17 cellular contexts compared by ENCODE assay signal in the genomic region with DNA sequence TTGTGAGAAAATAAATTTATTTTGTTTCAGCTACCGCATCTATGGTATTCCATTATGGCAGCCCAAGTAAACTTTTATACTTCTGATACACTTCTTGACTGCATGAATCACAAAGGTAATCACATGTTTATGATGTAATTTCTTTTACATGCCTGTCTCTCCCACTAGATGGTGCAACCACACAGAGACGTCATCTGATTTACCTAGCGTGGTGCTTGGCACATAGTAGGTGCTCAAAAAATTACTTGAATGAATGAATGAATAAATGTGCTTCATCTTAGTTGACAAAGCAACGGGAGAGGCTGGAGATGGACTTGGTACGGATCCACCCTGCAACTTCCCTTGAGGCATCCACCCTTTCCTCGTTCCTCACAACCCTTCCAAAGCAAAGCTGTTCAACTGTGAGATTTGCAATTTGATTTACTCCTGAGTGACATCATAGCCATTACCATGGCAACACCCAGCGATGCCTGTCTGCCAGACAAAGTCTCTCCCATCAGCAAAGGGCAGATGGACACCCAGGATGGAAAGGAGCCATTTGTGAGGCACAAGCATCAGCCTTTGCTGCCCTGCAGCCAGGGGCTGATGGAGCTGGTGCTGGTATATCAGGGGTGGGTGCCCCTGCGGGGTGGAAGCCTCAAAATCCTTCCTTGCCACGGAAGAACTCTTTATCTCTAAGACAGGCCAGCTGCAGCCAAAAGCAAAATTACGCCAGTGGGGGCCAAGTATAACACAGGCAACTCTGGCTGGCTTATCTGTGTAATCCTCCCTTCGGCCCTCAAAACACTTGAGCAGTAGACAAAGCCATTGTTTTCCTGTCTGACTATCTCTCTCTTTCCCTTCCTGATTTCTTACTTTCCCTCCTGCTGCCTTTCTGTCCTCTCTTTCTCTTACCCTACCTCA. TPM values are rescaled to one million over a fixed set of nuclear protein-coding genes. Genes with fewer than 3 reads are reported as not detected.
DNase-seq lines count a peak whose midpoint lies in the region; ATAC-seq and TF ChIP-seq lines count a peak whose summit lies in the region.
"Had no signal": no experiment of that assay in that cellular context is flagged by ENCODE, and none has a peak within 500 bp of the region (broad histone marks: within the 10 kb centered on the region; RNA-seq: fewer than 3 reads in every experiment).

No MANE protein-coding gene starts in this region.

- no peak for ATAC-seq in SK-N-SH treated with all-trans-retinoic acid at 6 μM for 48 hours
- ATAC-seq in HG03039 (IDR thresholded peaks at IDR 0.05; ENCODE audit: unreplicated experiment) = no peak

- no peaks in the 10 kb centered on the region for H4K20me1 ChIP-seq in SK-N-SH (ENCODE audit: insufficient read depth)

- peaks cover 14% of the 10 kb centered on the region for H3K9me3 Mint-ChIP-seq in endodermal cell
- peaks cover 6% of the 10 kb centered on the region for H3K9me3 Mint-ChIP-seq in T-helper 2 cell treated with Interferon-gamma antibody and Interleukin-4, amounts not matched to agents 5 μg/mL and 100 μg/mL, for 36 hours
- H3K9me3 Mint-ChIP-seq: activated CD4-positive, alpha-beta memory T cell treated with anti-CD3 and anti-CD28 coated beads for 36 hours; dendritic cell treated with granulocyte-macrophage colony-stimulating factor and Interleukin-4, amounts not matched to agents 40 ng/mL and 50 ng/mL, for 4 days had no signal

- TF ChIP-seq CTCF in SK-N-SH (IDR thresholded peaks at IDR 0.05) = no peak
- TF ChIP-seq CTCF in endodermal cell (conservative IDR thresholded peaks at IDR 0.05) = peak; percentile 47

- DNase-seq in SK-N-SH (peak; percentile 70), M059J (ENCODE audit: low read depth) (peak; percentile 17), endodermal cell (no peak), neuronal stem cell (ENCODE audit: low spot score) (no peak), islet precursor cell (no peak)
- DNase-seq in T-helper 2 cell treated with Interferon-gamma antibody and Interleukin-4, amounts not matched to agents 5 μg/mL and 100 μg/mL, for 36 hours (ENCODE audit: low spot score) = no peak
- DNase-seq: activated CD4-positive, alpha-beta memory T cell treated with anti-CD3 and anti-CD28 coated beads for 36 hours; Calu3; NCI-H1930; posterior cingulate gyrus; SJCRH30 had no signal

- H3K27ac Mint-ChIP-seq in endodermal cell = no peak overlapping the region
- no peak overlapping the region for H3K27ac Mint-ChIP-seq in T-helper 2 cell treated with Interferon-gamma antibody and Interleukin-4, amounts not matched to agents 5 μg/mL and 100 μg/mL, for 36 hours
- H3K27ac Mint-ChIP-seq: activated CD4-positive, alpha-beta memory T cell treated with anti-CD3 and anti-CD28 coated beads for 36 hours; dendritic cell treated with granulocyte-macrophage colony-stimulating factor and Interleukin-4, amounts not matched to agents 40 ng/mL and 50 ng/mL, for 4 days had no signal

- no peak for TF ChIP-seq EP300 in SK-N-SH (IDR thresholded peaks at IDR 0.05; ENCODE audit: borderline replicate concordance in 1 of 2, low read depth in 1 of 2, low read length in 1 of 2)

- H3K9me3 ChIP-seq in SK-N-SH = no peaks in the 10 kb centered on the region
- peaks cover 16% of the 10 kb centered on the region for H3K9me3 ChIP-seq in endodermal cell (ENCODE audit: control insufficient read depth, low read length)
- H3K9me3 ChIP-seq in neuronal stem cell (replicated peaks in 1 of 2; ENCODE audit: control insufficient read depth in 2 of 2, insufficient read depth in 1 of 2, low read depth in 1 of 2, low read length in 2 of 2) = no peaks in the 10 kb centered on the region
- H3K9me3 ChIP-seq: adrenal gland, HAP-1, SJCRH30, suprapubic skin had no signal

- H3K36me3 Mint-ChIP-seq in endodermal cell (ENCODE audit: low read depth) = no peaks in the 10 kb centered on the region
- no peaks in the 10 kb centered on the region for H3K36me3 Mint-ChIP-seq in T-helper 2 cell treated with Interferon-gamma antibody and Interleukin-4, amounts not matched to agents 5 μg/mL and 100 μg/mL, for 36 hours (ENCODE audit: low read depth)
- H3K36me3 Mint-ChIP-seq: activated CD4-positive, alpha-beta memory T cell treated with anti-CD3 and anti-CD28 coated beads for 36 hours had no signal

- H2BK12ac ChIP-seq in neuronal stem cell (ENCODE audit: low read length) = no peak overlapping the region

- CTCF ChIA-PET in SK-N-SH (lab: Yijun Ruan, JAX) = interaction anchor here (0.6 to 2.4 kb wide), 13 partner anchors 9 to 212 kb away, joined by 3 to 16 read pairs (median 5); no protein-coding TSS in a partner anchor

- H3K18ac ChIP-seq in neuronal stem cell (ENCODE audit: low read length) = peak overlapping the region; percentile 51

- H3K4me3 ChIP-seq in SK-N-SH (ENCODE audit: low read depth in 2 of 2, low read length in 1 of 2) (no peak overlapping the region), endodermal cell (ENCODE audit: low read length) (no peak overlapping the region), neuronal stem cell (ENCODE audit: low read length in 2 of 2) (no peak overlapping the region)
- H3K4me3 ChIP-seq: adrenal gland, HAP-1, SJCRH30, suprapubic skin had no signal

- POLR2A ChIA-PET in SK-N-SH (lab: Yijun Ruan, JAX) = interaction anchor here (0.6 to 1.3 kb wide), 2 partner anchors 12 to 19 kb away, joined by 3 read pairs; partner anchors contain the start of gene VWA5B1

- H3K36me3 ChIP-seq in SK-N-SH (replicated peaks in 1 of 2; ENCODE audit: control insufficient read depth in 1 of 2, insufficient read depth in 2 of 2, low read length in 1 of 2) (no peaks in the 10 kb centered on the region), endodermal cell (ENCODE audit: control insufficient read depth, insufficient read depth, low read length) (no peaks in the 10 kb centered on the region), neuronal stem cell (replicated peaks in 1 of 2; ENCODE audit: control insufficient read depth in 2 of 2, insufficient read depth in 2 of 2, low read length in 2 of 2) (no peaks in the 10 kb centered on the region)
- H3K36me3 ChIP-seq: adrenal gland, HAP-1, SJCRH30, suprapubic skin had no signal

- H3K27ac ChIP-seq in SK-N-SH (ENCODE audit: low read depth in 2 of 2, low read length in 1 of 2) (peak overlapping the region in 1 of 2 experiments; percentile 84; a peak in 2 of 4 replicates), endodermal cell (ENCODE audit: low read depth, low read length) (peak overlapping the region; percentile 61), neuronal stem cell (replicated peaks; ENCODE audit: low read length) (no peak overlapping the region)
- H3K27ac ChIP-seq: SJCRH30, suprapubic skin had no signal

- no peak overlapping the region for H3K14ac ChIP-seq in neuronal stem cell (ENCODE audit: low read length)

- WGBS in SK-N-SH (ENCODE audit: low lambda C conversion rate) = 23% methylated on average over 9 of the region's 11 CpGs
- WGBS in endodermal cell (ENCODE audit: insufficient coverage in 1 of 2, insufficient read length in 1 of 2), 2 experiments = 83 to 87% methylated on average over 9 to 11 of the region's 11 CpGs
- no CpG with 5 or more reads among the region's 11 CpGs for WGBS in neuronal stem cell (ENCODE audit: extremely low coverage in 2 of 2, insufficient read length in 2 of 2, insufficient replicate concordance in 1 of 2), 2 donors

- no peak overlapping the region for H4K8ac ChIP-seq in neuronal stem cell (ENCODE audit: low read depth, low read length)

- H2AFZ ChIP-seq in SK-N-SH (ENCODE audit: low read depth) (no peak overlapping the region), neuronal stem cell (ENCODE audit: low read length) (peak overlapping the region; percentile 13)

- H2BK5ac ChIP-seq in neuronal stem cell (ENCODE audit: low read length) = no peak overlapping the region

- H2AK5ac ChIP-seq in neuronal stem cell (ENCODE audit: low read depth, low read length) = no peak overlapping the region

- H3K23ac ChIP-seq in neuronal stem cell (ENCODE audit: low read depth, low read length, poor library complexity) = no peak overlapping the region

- peaks cover 29% of the 10 kb centered on the region for H3K27me3 Mint-ChIP-seq in endodermal cell (ENCODE audit: insufficient read depth)
- H3K27me3 Mint-ChIP-seq in T-helper 2 cell treated with Interferon-gamma antibody and Interleukin-4, amounts not matched to agents 5 μg/mL and 100 μg/mL, for 36 hours (ENCODE audit: low read depth) = peaks cover 5% of the 10 kb centered on the region

- no peak overlapping the region for H3K4ac ChIP-seq in neuronal stem cell (ENCODE audit: low read length)

- H4K91ac ChIP-seq in neuronal stem cell (ENCODE audit: low read depth, low read length, poor library complexity) = no peak overlapping the region

- H3K79me1 ChIP-seq in neuronal stem cell (ENCODE audit: low read depth, low read length) = no peaks in the 10 kb centered on the region

- no peak overlapping the region for H3K4me3 Mint-ChIP-seq in endodermal cell
- H3K4me3 Mint-ChIP-seq in T-helper 2 cell treated with Interferon-gamma antibody and Interleukin-4, amounts not matched to agents 5 μg/mL and 100 μg/mL, for 36 hours = no peak overlapping the region
- H3K4me3 Mint-ChIP-seq: activated CD4-positive, alpha-beta memory T cell treated with anti-CD3 and anti-CD28 coated beads for 36 hours; dendritic cell treated with granulocyte-macrophage colony-stimulating factor and Interleukin-4, amounts not matched to agents 40 ng/mL and 50 ng/mL, for 4 days had no signal

- H3K79me2 ChIP-seq in SK-N-SH (ENCODE audit: insufficient read depth) = no peaks in the 10 kb centered on the region

- H3K9me2 ChIP-seq in SK-N-SH = no peaks in the 10 kb centered on the region

- H3K9ac ChIP-seq in SK-N-SH = no peak overlapping the region
- H3K9ac ChIP-seq in endodermal cell (ENCODE audit: extremely low read depth, low read length, poor library complexity, severe bottlenecking) = no peak overlapping the region
- H3K9ac ChIP-seq in neuronal stem cell (ENCODE audit: low read depth, low read length, poor library complexity) = no peak overlapping the region

- H3K27me3 ChIP-seq in SK-N-SH (ENCODE audit: insufficient read depth) (no peaks in the 10 kb centered on the region; the same call in 1 of the 2 replicates), endodermal cell (ENCODE audit: control insufficient read depth, insufficient read depth, low read length, poor library complexity, severe bottlenecking) (peaks cover 6% of the 10 kb centered on the region), neuronal stem cell (ENCODE audit: control insufficient read depth in 3 of 3, insufficient read depth in 3 of 3, low read depth in 1 of 3, low read length in 3 of 3) (peaks cover 0 to 10% (median 0%) of the 10 kb centered on the region in 3 experiments)
- H3K27me3 ChIP-seq: adrenal gland had no signal

- no peaks in the 10 kb centered on the region for H3F3A ChIP-seq in SK-N-SH (replicated peaks; ENCODE audit: insufficient read depth)

- H3K4me1 Mint-ChIP-seq in endodermal cell = peaks cover 13% of the 10 kb centered on the region
- no peaks in the 10 kb centered on the region for H3K4me1 Mint-ChIP-seq in T-helper 2 cell treated with Interferon-gamma antibody and Interleukin-4, amounts not matched to agents 5 μg/mL and 100 μg/mL, for 36 hours (ENCODE audit: low read depth)

- H2BK15ac ChIP-seq in neuronal stem cell (ENCODE audit: low read length) = no peak overlapping the region

- no peak overlapping the region for H3K4me2 ChIP-seq in SK-N-SH
- H3K4me2 ChIP-seq in neuronal stem cell (ENCODE audit: insufficient read depth, low read length, poor library complexity, severe bottlenecking) = no peak overlapping the region

- H2BK120ac ChIP-seq in neuronal stem cell (ENCODE audit: low read depth, low read length) = no peak overlapping the region

- TF ChIP-seq RAD21 in SK-N-SH (IDR thresholded peaks at IDR 0.05; ENCODE audit: low read length) = peak; percentile 44

- H3K4me1 ChIP-seq in SK-N-SH (ENCODE audit: control insufficient read depth in 1 of 2, insufficient read depth in 2 of 2, low read depth in 1 of 2, low read length in 1 of 2) = peaks cover 0 to 23% of the 10 kb centered on the region in 2 experiments; a peak in 2 of 4 replicates
- peaks cover 7% of the 10 kb centered on the region for H3K4me1 ChIP-seq in endodermal cell (ENCODE audit: control insufficient read depth, insufficient read depth, low read length)
- H3K4me1 ChIP-seq in neuronal stem cell (ENCODE audit: control insufficient read depth in 2 of 2, insufficient read depth in 1 of 2, low read depth in 1 of 2, low read length in 2 of 2) = peaks cover 0 to 5% of the 10 kb centered on the region in 2 donors
- H3K4me1 ChIP-seq: adrenal gland, HAP-1, SJCRH30, suprapubic skin had no signal

RNA-seq across cellular contexts. Expression of gene VWA5B1, which starts 18.9 kb away (rescaled TPM):
- not detected in 2 replicates for polyA plus RNA-seq in SK-N-SH (2012; rRNA removed)
- not detected in 2 replicates for polyA plus RNA-seq in SK-N-SH (2012; cell fraction: cytosol; rRNA removed)
- not detected in 2 replicates for polyA plus RNA-seq in SK-N-SH (2012; cell fraction: nucleus; rRNA removed)
- total RNA-seq in M059J (2014; rRNA removed; shearing (Covaris generic)) = not detected in 2 replicates
- total RNA-seq in endodermal cell = under 1 TPM in 1 of 2 donors, not detected in 1; 0.44 TPM
- polyA plus RNA-seq in endodermal cell (2013, experiment 1 of 2) = 0.46 TPM
- 0.33 TPM for polyA plus RNA-seq in endodermal cell (2013, experiment 2 of 2)
- polyA plus RNA-seq in neuronal stem cell (2013, experiment 1 of 2) = 0.14 TPM
- 0.15 TPM for polyA plus RNA-seq in neuronal stem cell (2013, experiment 2 of 2)
- total RNA-seq: activated CD4-positive, alpha-beta memory T cell treated with anti-CD3 and anti-CD28 coated beads for 36 hours; Calu3; SJCRH30 had no signal

Comparison
In these comparisons a context has a peak if more than half of its experiments do, and no peak if none do; other contexts are left out.
1. DNase-seq: peak in SK-N-SH (single experiment) and M059J (single experiment); none in endodermal cell (single experiment), neuronal stem cell (single experiment), islet precursor cell (single experiment) and T-helper 2 cell treated with Interferon-gamma antibody and Interleukin-4, amounts not matched to agents 5 μg/mL and 100 μg/mL, for 36 hours (single experiment).